In the genomic region with DNA sequence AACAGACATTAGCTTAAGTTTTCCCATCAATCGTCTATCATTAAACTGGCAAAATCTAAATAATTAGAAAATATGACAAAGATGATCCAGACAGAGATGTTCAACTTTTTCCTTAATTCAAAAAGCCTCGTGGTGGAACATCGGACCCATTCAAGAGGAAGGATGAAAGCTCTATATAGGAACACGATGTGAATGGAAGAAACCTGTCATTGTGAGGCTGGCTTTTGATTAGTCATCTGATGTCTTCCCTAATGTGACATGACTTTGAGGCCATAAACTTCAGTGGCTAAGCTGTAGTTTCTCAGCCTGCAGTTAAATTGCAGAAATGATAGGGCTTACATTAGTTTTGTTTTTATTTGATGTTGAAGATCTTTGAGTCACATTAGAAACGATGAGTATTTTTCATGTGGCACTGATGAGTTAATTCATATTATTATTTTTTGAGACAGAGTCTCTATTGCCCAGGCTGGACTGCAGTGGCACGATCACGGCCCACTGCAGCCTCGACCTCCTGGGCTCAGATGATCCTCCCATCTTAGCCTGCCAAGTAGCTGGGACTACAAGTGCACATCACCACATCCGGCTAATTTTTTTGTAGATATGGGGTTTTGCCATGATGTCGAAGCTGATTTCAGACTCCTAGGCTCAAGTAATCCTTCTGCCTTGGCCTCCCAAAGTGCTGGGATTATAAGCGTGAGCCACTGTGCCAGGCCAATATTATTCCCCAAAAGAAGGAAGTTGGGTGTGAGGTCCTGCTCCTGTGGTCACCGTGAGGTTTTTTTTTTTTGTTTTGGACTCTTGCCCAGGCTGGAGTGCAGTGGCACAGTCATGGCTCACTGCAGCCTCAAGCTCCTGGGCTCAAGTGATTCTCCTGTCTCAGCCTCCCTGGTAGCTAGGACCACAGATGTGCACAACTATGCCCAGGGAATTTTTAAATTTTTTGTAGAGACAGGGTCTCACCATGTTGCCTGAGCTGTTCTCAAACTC, we compare ENCODE assay signal across 8 cellular contexts. TPM values are rescaled to one million over a fixed set of nuclear protein-coding genes. Genes with fewer than 3 reads are reported as not detected.
DNase-seq lines count a peak whose midpoint lies in the region; ATAC-seq and TF ChIP-seq lines count a peak whose summit lies in the region.

No MANE protein-coding gene starts in this region.

- H3K4me3 Mint-ChIP-seq in activated CD4-positive, alpha-beta memory T cell treated with anti-CD3 and anti-CD28 coated beads, Interleukin-2, amount 10 ng/mL, durations not matched to agents 7 days and 5 days: peak overlapping the region; percentile 85

- H3K4me3 ChIP-seq in hepatocyte (no peak overlapping the region), suprapubic skin (peak overlapping the region; percentile 79)

- ATAC-seq in HG03139 (IDR thresholded peaks at IDR 0.05; ENCODE audit: unreplicated experiment): no peak

- no peaks in the 10 kb centered on the region for H3K36me3 ChIP-seq in hepatocyte (replicated peaks; ENCODE audit: insufficient read depth, low read depth)
- H3K36me3 ChIP-seq in suprapubic skin: peaks cover 22% of the 10 kb centered on the region

- TF ChIP-seq EP300 in suprapubic skin (IDR thresholded peaks at IDR 0.05): no peak

- H3K36me3 Mint-ChIP-seq in activated CD4-positive, alpha-beta memory T cell treated with anti-CD3 and anti-CD28 coated beads, Interleukin-2, amount 10 ng/mL, durations not matched to agents 7 days and 5 days (ENCODE audit: low read depth): peaks cover 58% of the 10 kb centered on the region

- POLR2A ChIA-PET in activated CD4-positive, alpha-beta memory T cell treated with anti-CD3 and anti-CD28 coated beads, Interleukin-2, amount 10 ng/mL, durations not matched to agents 7 days and 5 days (lab: Charles Lee): interaction anchor here (0.6 to 5.9 kb wide), 29 partner anchors 9 to 229 kb away, joined by 3 to 112 read pairs (median 5); a partner anchor contains a TSS

- no peak for TF ChIP-seq POLR2A in suprapubic skin (IDR thresholded peaks at IDR 0.05)

- H3K9me3 ChIP-seq in hepatocyte (ENCODE audit: low read depth): no peaks in the 10 kb centered on the region
- H3K9me3 ChIP-seq in suprapubic skin: no peaks in the 10 kb centered on the region

- H3K4me2 ChIP-seq in hepatocyte: peak overlapping the region; percentile 89

- H3K4me1 Mint-ChIP-seq in activated CD4-positive, alpha-beta memory T cell treated with anti-CD3 and anti-CD28 coated beads, Interleukin-2, amount 10 ng/mL, durations not matched to agents 7 days and 5 days: peaks cover 56% of the 10 kb centered on the region

- H3K27ac ChIP-seq in hepatocyte (peak overlapping the region; percentile 90), suprapubic skin (peak overlapping the region; percentile 97)

- 90% methylated on average over 12 of the region's 12 CpGs for WGBS in hepatocyte (ENCODE audit: low lambda C conversion rate, missing lambda C conversion rate)
- WGBS in suprapubic skin: 66% methylated on average over 12 of the region's 12 CpGs

- H3K27me3 ChIP-seq in hepatocyte (no peaks in the 10 kb centered on the region), suprapubic skin (no peaks in the 10 kb centered on the region)

- no peaks in the 10 kb centered on the region for H4K20me1 ChIP-seq in hepatocyte (ENCODE audit: insufficient read depth, poor library complexity, severe bottlenecking)

- CTCF ChIA-PET in activated CD4-positive, alpha-beta memory T cell treated with anti-CD3 and anti-CD28 coated beads, Interleukin-2, amount 10 ng/mL, durations not matched to agents 7 days and 5 days (lab: Charles Lee): interaction anchor here (0.6 to 5.8 kb wide), 12 partner anchors 9 to 217 kb away, joined by 3 to 27 read pairs (median 6); no protein-coding TSS in a partner anchor

- H2AFZ ChIP-seq in hepatocyte: no peak overlapping the region

- H3K4me1 ChIP-seq in hepatocyte (ENCODE audit: insufficient read depth) (peaks cover 7% of the 10 kb centered on the region), suprapubic skin (peaks cover 29% of the 10 kb centered on the region)

- H3K79me2 ChIP-seq in hepatocyte: peaks cover 13% of the 10 kb centered on the region

- H3K9me3 Mint-ChIP-seq in activated CD4-positive, alpha-beta memory T cell treated with anti-CD3 and anti-CD28 coated beads, Interleukin-2, amount 10 ng/mL, durations not matched to agents 7 days and 5 days: no peaks in the 10 kb centered on the region

- no peaks in the 10 kb centered on the region for H3K27me3 Mint-ChIP-seq in activated CD4-positive, alpha-beta memory T cell treated with anti-CD3 and anti-CD28 coated beads, Interleukin-2, amount 10 ng/mL, durations not matched to agents 7 days and 5 days

- no peak for TF ChIP-seq CTCF in hepatocyte (IDR thresholded peaks at IDR 0.05; ENCODE audit: poor library complexity)
- TF ChIP-seq CTCF in suprapubic skin (IDR thresholded peaks at IDR 0.05): no peak

- H3K9me2 ChIP-seq in hepatocyte (replicated peaks; ENCODE audit: insufficient read depth): no peaks in the 10 kb centered on the region

- peak; percentile 56 for DNase-seq in stimulated activated CD4-positive, alpha-beta T cell treated with anti-CD3 and anti-CD28 coated beads, Interleukin-4, amount 100 ng/mL, for 24 hours
- no peak for DNase-seq in stimulated activated CD4-positive, alpha-beta T cell treated with anti-CD3 and anti-CD28 coated beads, Interleukin-1b, Interleukin-23, amount 100 ng/mL, for 48 hours
- DNase-seq in activated CD4-positive, alpha-beta memory T cell treated with anti-CD3 and anti-CD28 coated beads, Interleukin-2, amount 10 ng/mL, durations not matched to agents 7 days and 5 days: peak; percentile 42
- DNase-seq in hepatocyte (ENCODE audit: low spot score) (no peak), suprapubic skin (ENCODE audit: low spot score in 2 of 2) (no peak), putamen (ENCODE audit: low spot score) (no peak), H4 (ENCODE audit: low spot score) (no peak)

- H3K27ac Mint-ChIP-seq in activated CD4-positive, alpha-beta memory T cell treated with anti-CD3 and anti-CD28 coated beads, Interleukin-2, amount 10 ng/mL, durations not matched to agents 7 days and 5 days: peak overlapping the region; percentile 90

RNA-seq across cellular contexts. Expression of a gene that starts 1.3 kb away (rescaled TPM):
- total RNA-seq in activated CD4-positive, alpha-beta memory T cell treated with anti-CD3 and anti-CD28 coated beads, Interleukin-2, amount 10 ng/mL, durations not matched to agents 7 days and 5 days: 100 to 1,000 TPM; 106 to 121 TPM
- total RNA-seq in hepatocyte (58.8 and 64.7 TPM in 2 replicates), suprapubic skin (10 to 100 TPM; 35.8 to 47.1 (median 41.5) TPM)
- 51.6 and 53.1 TPM in 2 replicates for polyA plus RNA-seq in hepatocyte
- total RNA-seq in H4 (2014; rRNA removed; shearing (Covaris generic)): 180 and 190 TPM in 2 replicates

RNA-seq across cellular contexts. Expression of a gene that starts 41.7 kb away (rescaled TPM):
- 10 to 100 TPM; 10.4 to 10.8 TPM for total RNA-seq in activated CD4-positive, alpha-beta memory T cell treated with anti-CD3 and anti-CD28 coated beads, Interleukin-2, amount 10 ng/mL, durations not matched to agents 7 days and 5 days
- total RNA-seq in hepatocyte (0.44 TPM in 1 of 2 replicates, not detected in the other), suprapubic skin (1 to 10 TPM; 2.7 to 10.0 (median 5.1) TPM)
- 0.06 and 0.17 TPM in 2 replicates for polyA plus RNA-seq in hepatocyte
- 1.2 and 2.7 TPM in 2 replicates for total RNA-seq in H4 (2014; rRNA removed; shearing (Covaris generic))

RNA-seq across cellular contexts. Expression of a gene that starts 42.1 kb away (rescaled TPM):
- total RNA-seq in activated CD4-positive, alpha-beta memory T cell treated with anti-CD3 and anti-CD28 coated beads, Interleukin-2, amount 10 ng/mL, durations not matched to agents 7 days and 5 days: 10 to 100 TPM; 13.5 to 16.8 TPM
- 1.3 and 3.5 TPM in 2 replicates for total RNA-seq in hepatocyte
- 1.2 and 1.4 TPM in 2 replicates for polyA plus RNA-seq in hepatocyte
- total RNA-seq in suprapubic skin: 10 to 100 TPM in 3 of 4 donors, 1 to 10 TPM in 1; 7.7 to 12.7 (median 10.7) TPM
- 1.3 and 5.9 TPM in 2 replicates for total RNA-seq in H4 (2014; rRNA removed; shearing (Covaris generic))

Comparison
In these comparisons a context has a peak if more than half of its experiments do, and no peak if none do; other contexts are left out.
1. DNase-seq: peak in stimulated activated CD4-positive, alpha-beta T cell treated with anti-CD3 and anti-CD28 coated beads, Interleukin-4, amount 100 ng/mL, for 24 hours (single experiment) and activated CD4-positive, alpha-beta memory T cell treated with anti-CD3 and anti-CD28 coated beads, Interleukin-2, amount 10 ng/mL, durations not matched to agents 7 days and 5 days (single experiment); none in stimulated activated CD4-positive, alpha-beta T cell treated with anti-CD3 and anti-CD28 coated beads, Interleukin-1b, Interleukin-23, amount 100 ng/mL, for 48 hours (single experiment), hepatocyte (single experiment), suprapubic skin (0 of 2), putamen (single experiment) and H4 (single experiment).